ENCODE assay signal across 16 cellular contexts in the genomic region with DNA sequence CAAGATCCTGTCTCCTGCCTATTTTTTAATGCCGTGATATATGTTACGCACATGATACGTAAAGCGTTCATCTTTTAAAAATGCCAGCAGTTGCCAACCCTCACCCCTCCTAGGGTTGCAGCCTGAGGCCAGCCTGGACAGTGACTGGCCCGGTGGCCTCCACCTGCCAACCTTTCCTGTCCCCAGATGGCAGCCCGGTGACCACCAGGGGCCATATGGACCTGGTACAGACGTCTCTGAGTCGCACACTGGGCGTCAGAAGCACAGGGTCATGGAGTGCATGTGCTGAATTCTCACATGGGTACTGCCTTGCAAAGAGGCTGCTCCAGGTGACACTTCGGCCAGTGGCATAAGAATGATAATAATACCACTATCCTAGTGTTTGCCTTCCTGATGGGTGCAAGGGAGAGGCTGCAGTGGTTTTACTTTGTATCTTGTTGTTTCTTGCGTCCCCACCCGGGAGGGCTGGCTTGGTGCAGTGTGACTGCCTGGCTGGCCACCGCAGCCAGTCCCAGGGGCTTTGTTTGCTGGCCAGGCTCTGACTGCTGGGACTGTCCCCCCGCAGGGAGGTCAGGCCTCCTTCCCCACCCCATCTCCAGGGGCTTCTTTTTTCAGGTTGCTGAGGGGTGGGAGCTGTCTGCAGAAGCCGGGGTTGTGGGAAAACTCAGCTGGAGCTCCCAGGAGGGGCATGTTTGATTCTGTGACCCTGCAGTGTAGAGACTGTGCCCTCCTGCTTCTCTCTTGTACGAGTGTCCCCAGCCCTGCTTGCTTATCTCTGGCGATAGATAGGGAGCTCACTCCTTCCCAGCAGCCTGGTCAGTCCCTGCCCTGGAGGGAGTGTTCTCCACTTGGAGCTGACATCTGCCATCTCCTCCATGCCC. TPM values are rescaled to one million over a fixed set of nuclear protein-coding genes. Genes with fewer than 3 reads are reported as not detected.
DNase-seq lines count a peak whose midpoint lies in the region; ATAC-seq and TF ChIP-seq lines count a peak whose summit lies in the region.
"Had no signal": no experiment of that assay in that cellular context is flagged by ENCODE, and none has a peak within 500 bp of the region (broad histone marks: within the 10 kb centered on the region; RNA-seq: fewer than 3 reads in every experiment).

No MANE protein-coding gene starts in this region.

- no peaks in the 10 kb centered on the region for H3K27me3 ChIP-seq in RWPE2 (ENCODE audit: insufficient read depth, poor library complexity, severe bottlenecking)
- no peaks in the 10 kb centered on the region for H3K27me3 ChIP-seq in right atrium auricular region
- H3K27me3 ChIP-seq: MG63 had no signal

- intact Hi-C loops in posterior vena cava (cut with DNase I): no loop called here

- DNase-seq in RWPE2 (ENCODE audit: low spot score) (peak; percentile 39), chondrocyte (ENCODE audit: low spot score) (peak; percentile 75), right atrium auricular region (ENCODE audit: low spot score) (no peak), posterior vena cava (ENCODE audit: low spot score) (peak; percentile 76), MV-4-11 (lab: John Stamatoyannopoulos, UW) (no peak)
- DNase-seq in activated CD4-positive, CD25-positive, alpha-beta regulatory T cell treated with anti-CD3 and anti-CD28 coated beads, Interleukin-2, amount 50 U/mL, for 72 hours: no peak
- DNase-seq: MG63, NCI-H1105 treated with DMSO at 0.1 percent for 48 hours, NCI-H446, NCI-H748 treated with DMSO at 0.1 percent for 48 hours, SHP77 had no signal

- H3K9me3 Mint-ChIP-seq in chondrocyte (ENCODE audit: low read depth): no peaks in the 10 kb centered on the region
- H3K9me3 Mint-ChIP-seq: CD8-positive, alpha-beta memory T cell had no signal

- no peaks in the 10 kb centered on the region for H3K36me3 ChIP-seq in RWPE2 (ENCODE audit: low read depth)
- H3K36me3 ChIP-seq in right atrium auricular region: no peaks in the 10 kb centered on the region
- H3K36me3 ChIP-seq: MG63 had no signal

- H3K4me3 ChIP-seq in RWPE2 (ENCODE audit: severe bottlenecking): no peak overlapping the region
- no peak overlapping the region for H3K4me3 ChIP-seq in right atrium auricular region
- H3K4me3 ChIP-seq: MG63 had no signal

- no peak overlapping the region for H3K4me3 Mint-ChIP-seq in chondrocyte (ENCODE audit: unreplicated experiment)
- H3K4me3 Mint-ChIP-seq: CD8-positive, alpha-beta memory T cell had no signal

- H3K4me1 Mint-ChIP-seq in chondrocyte (ENCODE audit: low read depth): peaks cover 67% of the 10 kb centered on the region

- no peak overlapping the region for H3K27ac Mint-ChIP-seq in chondrocyte (ENCODE audit: unreplicated experiment)

- H3K4me1 ChIP-seq in RWPE2 (ENCODE audit: insufficient read depth, poor library complexity, severe bottlenecking) (no peaks in the 10 kb centered on the region), right atrium auricular region (peaks cover 0 to 82% of the 10 kb centered on the region in 2 donors)

- H3K9me3 ChIP-seq in RWPE2 (ENCODE audit: severe bottlenecking): no peaks in the 10 kb centered on the region
- H3K9me3 ChIP-seq in right atrium auricular region: no peaks in the 10 kb centered on the region
- H3K9me3 ChIP-seq: MG63 had no signal

- no peaks in the 10 kb centered on the region for H3K27me3 Mint-ChIP-seq in chondrocyte (ENCODE audit: low read depth)

- ATAC-seq in RWPE2 (ENCODE audit: low read depth) (no peak), HG02642 (IDR thresholded peaks at IDR 0.05; ENCODE audit: poor library complexity, unreplicated experiment) (no peak)
- ATAC-seq: HepG2 had no signal

- TF ChIP-seq CTCF in RWPE2 (IDR thresholded peaks at IDR 0.05; ENCODE audit: poor library complexity, severe bottlenecking): no peak
- no peak for TF ChIP-seq CTCF in chondrocyte (IDR thresholded peaks at IDR 0.05)
- TF ChIP-seq CTCF in right atrium auricular region (IDR thresholded peaks at IDR 0.05): peak in 1 of 2 donors; percentile 22

- H3K27ac ChIP-seq in RWPE2 (ENCODE audit: poor library complexity, severe bottlenecking): no peak overlapping the region
- H3K27ac ChIP-seq in right atrium auricular region: peak overlapping the region; percentile 61 to 63
- H3K27ac ChIP-seq: KMS-11 had no signal

- H3K36me3 Mint-ChIP-seq in chondrocyte (ENCODE audit: low read depth): peaks cover 4% of the 10 kb centered on the region
- H3K36me3 Mint-ChIP-seq: CD8-positive, alpha-beta memory T cell had no signal

RNA-seq across cellular contexts. Expression of a gene that starts 16.9 kb away (rescaled TPM):
- total RNA-seq in chondrocyte (284 to 413 TPM (median 394 TPM) in 3 replicates), right atrium auricular region (100 to 1,000 TPM; 122 to 185 TPM), posterior vena cava (100 to 1,000 TPM; 283 to 585 TPM)
- total RNA-seq: H4, HepG2 had no signal

Comparison
In these comparisons a context has a peak if more than half of its experiments do, and no peak if none do; other contexts are left out.
1. DNase-seq: peak in RWPE2 (single experiment), chondrocyte (single experiment) and posterior vena cava (single experiment); none in right atrium auricular region (single experiment), activated CD4-positive, CD25-positive, alpha-beta regulatory T cell treated with anti-CD3 and anti-CD28 coated beads, Interleukin-2, amount 50 U/mL, for 72 hours (single experiment) and MV-4-11 (single experiment).